2 cellular contexts compared by ENCODE assay signal in the genomic region with DNA sequence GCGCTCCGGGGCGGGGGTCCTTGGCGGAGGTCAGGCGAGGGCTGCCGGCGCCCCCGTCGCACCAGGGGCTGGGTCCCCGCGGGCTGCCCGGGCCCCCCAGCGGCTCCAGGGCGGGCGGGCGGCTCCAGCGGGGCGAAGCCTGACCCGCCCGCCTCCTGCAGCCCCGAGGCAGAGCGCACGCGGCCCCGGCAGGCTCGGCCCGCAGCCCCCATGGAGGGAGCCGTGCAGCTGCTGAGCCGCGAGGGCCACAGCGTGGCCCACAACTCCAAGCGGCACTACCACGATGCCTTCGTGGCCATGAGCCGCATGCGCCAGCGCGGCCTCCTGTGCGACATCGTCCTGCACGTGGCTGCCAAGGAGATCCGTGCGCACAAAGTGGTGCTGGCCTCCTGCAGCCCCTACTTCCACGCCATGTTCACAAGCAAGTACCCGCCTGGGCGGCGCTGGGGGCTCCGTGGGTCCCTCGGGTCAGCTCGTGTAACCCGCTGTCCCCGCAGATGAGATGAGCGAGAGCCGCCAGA.
TF ChIP-seq lines count a peak whose summit lies in the region.

No MANE protein-coding gene starts in this region.

TF ChIP-seq in HEK293, 187 proteins besides CTCF, POLR2A, EP300 and RAD21:
- 0 out of 2 replicates have a peak, but pooled peaks have one; percentile 48 for TF ChIP-seq ZBTB7A (tag by site-specific recombination; IDR thresholded peaks at IDR 0.05; ENCODE audit: low read depth)
- peak; percentile 52; the same call in 1 of the 2 replicates for TF ChIP-seq ZBTB8A (tag by site-specific recombination; IDR thresholded peaks at IDR 0.05)
- TF ChIP-seq KLF16 (tag by site-specific recombination; IDR thresholded peaks at IDR 0.05), result no peak
- no peak for TF ChIP-seq ZNF394 (tag by site-specific recombination; IDR thresholded peaks at IDR 0.05; ENCODE audit: borderline replicate concordance)
- no peak for TF ChIP-seq ZNF24 (tag by site-specific recombination; IDR thresholded peaks at IDR 0.05)
- TF ChIP-seq ZNF76 (tag by site-specific recombination; IDR thresholded peaks at IDR 0.05; ENCODE audit: borderline replicate concordance, low read depth), result 0 out of 2 replicates have a peak, but pooled peaks have one; percentile 29
- TF ChIP-seq ZIC2 (tag by site-specific recombination; IDR thresholded peaks at IDR 0.05), result peak; percentile 59
- TF ChIP-seq, protein P1, sequence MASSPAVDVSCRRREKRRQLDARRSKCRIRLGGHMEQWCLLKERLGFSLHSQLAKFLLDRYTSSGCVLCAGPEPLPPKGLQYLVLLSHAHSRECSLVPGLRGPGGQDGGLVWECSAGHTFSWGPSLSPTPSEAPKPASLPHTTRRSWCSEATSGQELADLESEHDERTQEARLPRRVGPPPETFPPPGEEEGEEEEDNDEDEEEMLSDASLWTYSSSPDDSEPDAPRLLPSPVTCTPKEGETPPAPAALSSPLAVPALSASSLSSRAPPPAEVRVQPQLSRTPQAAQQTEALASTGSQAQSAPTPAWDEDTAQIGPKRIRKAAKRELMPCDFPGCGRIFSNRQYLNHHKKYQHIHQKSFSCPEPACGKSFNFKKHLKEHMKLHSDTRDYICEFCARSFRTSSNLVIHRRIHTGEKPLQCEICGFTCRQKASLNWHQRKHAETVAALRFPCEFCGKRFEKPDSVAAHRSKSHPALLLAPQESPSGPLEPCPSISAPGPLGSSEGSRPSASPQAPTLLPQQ (tag by site-specific recombination; IDR thresholded peaks at IDR 0.05), result no peak
- TF ChIP-seq ZNF600 (tag by site-specific recombination; IDR thresholded peaks at IDR 0.05), result peak; percentile 81
- peak; percentile 52; the same call in 1 of the 2 replicates for TF ChIP-seq ZNF2 (tag by site-specific recombination; IDR thresholded peaks at IDR 0.05)
- TF ChIP-seq, protein P2, sequence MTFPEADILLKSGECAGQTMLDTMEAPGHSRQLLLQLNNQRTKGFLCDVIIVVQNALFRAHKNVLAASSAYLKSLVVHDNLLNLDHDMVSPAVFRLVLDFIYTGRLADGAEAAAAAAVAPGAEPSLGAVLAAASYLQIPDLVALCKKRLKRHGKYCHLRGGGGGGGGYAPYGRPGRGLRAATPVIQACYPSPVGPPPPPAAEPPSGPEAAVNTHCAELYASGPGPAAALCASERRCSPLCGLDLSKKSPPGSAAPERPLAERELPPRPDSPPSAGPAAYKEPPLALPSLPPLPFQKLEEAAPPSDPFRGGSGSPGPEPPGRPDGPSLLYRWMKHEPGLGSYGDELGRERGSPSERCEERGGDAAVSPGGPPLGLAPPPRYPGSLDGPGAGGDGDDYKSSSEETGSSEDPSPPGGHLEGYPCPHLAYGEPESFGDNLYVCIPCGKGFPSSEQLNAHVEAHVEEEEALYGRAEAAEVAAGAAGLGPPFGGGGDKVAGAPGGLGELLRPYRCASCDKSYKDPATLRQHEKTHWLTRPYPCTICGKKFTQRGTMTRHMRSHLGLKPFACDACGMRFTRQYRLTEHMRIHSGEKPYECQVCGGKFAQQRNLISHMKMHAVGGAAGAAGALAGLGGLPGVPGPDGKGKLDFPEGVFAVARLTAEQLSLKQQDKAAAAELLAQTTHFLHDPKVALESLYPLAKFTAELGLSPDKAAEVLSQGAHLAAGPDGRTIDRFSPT (tag by site-specific recombination; IDR thresholded peaks at IDR 0.05), result peak; percentile 87
- TF ChIP-seq ZNF791 (tag by site-specific recombination; IDR thresholded peaks at IDR 0.05), result no peak
- TF ChIP-seq ZNF146 (tag by site-specific recombination; IDR thresholded peaks at IDR 0.05), result no peak
- TF ChIP-seq, protein P3, sequence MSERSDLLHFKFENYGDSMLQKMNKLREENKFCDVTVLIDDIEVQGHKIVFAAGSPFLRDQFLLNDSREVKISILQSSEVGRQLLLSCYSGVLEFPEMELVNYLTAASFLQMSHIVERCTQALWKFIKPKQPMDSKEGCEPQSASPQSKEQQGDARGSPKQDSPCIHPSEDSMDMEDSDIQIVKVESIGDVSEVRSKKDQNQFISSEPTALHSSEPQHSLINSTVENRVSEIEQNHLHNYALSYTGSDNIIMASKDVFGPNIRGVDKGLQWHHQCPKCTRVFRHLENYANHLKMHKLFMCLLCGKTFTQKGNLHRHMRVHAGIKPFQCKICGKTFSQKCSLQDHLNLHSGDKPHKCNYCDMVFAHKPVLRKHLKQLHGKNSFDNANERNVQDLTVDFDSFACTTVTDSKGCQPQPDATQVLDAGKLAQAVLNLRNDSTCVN (tag by site-specific recombination; optimal IDR thresholded peaks at IDR 0.05), result peak; percentile 26

TF ChIP-seq in K562, 482 proteins besides CTCF, POLR2A, EP300 and RAD21 (continues in another document):
- TF ChIP-seq, protein P4, sequence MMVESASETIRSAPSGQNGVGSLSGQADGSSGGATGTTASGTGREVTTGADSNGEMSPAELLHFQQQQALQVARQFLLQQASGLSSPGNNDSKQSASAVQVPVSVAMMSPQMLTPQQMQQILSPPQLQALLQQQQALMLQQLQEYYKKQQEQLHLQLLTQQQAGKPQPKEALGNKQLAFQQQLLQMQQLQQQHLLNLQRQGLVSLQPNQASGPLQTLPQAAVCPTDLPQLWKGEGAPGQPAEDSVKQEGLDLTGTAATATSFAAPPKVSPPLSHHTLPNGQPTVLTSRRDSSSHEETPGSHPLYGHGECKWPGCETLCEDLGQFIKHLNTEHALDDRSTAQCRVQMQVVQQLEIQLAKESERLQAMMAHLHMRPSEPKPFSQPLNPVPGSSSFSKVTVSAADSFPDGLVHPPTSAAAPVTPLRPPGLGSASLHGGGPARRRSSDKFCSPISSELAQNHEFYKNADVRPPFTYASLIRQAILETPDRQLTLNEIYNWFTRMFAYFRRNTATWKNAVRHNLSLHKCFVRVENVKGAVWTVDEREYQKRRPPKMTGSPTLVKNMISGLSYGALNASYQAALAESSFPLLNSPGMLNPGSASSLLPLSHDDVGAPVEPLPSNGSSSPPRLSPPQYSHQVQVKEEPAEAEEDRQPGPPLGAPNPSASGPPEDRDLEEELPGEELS (CRISPR knock-in tag; IDR thresholded peaks at IDR 0.05; ENCODE audit: borderline replicate concordance), result peak; percentile 69; the same call in 1 of the 2 replicates
- no peak for TF ChIP-seq HNRNPK (IDR thresholded peaks at IDR 0.05; ENCODE audit: low read depth, low read length, poor library complexity, severe bottlenecking)
- peak; percentile 89; the same call in 1 of the 2 replicates for TF ChIP-seq NR3C1 (CRISPR knock-in tag; IDR thresholded peaks at IDR 0.05)
- TF ChIP-seq, protein P5, sequence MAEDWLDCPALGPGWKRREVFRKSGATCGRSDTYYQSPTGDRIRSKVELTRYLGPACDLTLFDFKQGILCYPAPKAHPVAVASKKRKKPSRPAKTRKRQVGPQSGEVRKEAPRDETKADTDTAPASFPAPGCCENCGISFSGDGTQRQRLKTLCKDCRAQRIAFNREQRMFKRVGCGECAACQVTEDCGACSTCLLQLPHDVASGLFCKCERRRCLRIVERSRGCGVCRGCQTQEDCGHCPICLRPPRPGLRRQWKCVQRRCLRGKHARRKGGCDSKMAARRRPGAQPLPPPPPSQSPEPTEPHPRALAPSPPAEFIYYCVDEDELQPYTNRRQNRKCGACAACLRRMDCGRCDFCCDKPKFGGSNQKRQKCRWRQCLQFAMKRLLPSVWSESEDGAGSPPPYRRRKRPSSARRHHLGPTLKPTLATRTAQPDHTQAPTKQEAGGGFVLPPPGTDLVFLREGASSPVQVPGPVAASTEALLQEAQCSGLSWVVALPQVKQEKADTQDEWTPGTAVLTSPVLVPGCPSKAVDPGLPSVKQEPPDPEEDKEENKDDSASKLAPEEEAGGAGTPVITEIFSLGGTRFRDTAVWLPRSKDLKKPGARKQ (CRISPR knock-in tag; IDR thresholded peaks at IDR 0.05), result 0 out of 2 replicates have a peak, but pooled peaks have one; percentile 38
- peak; percentile 76; the same call in 1 of the 2 replicates for TF ChIP-seq GATAD2B (IDR thresholded peaks at IDR 0.05; ENCODE audit: borderline replicate concordance)
- TF ChIP-seq, protein P6, sequence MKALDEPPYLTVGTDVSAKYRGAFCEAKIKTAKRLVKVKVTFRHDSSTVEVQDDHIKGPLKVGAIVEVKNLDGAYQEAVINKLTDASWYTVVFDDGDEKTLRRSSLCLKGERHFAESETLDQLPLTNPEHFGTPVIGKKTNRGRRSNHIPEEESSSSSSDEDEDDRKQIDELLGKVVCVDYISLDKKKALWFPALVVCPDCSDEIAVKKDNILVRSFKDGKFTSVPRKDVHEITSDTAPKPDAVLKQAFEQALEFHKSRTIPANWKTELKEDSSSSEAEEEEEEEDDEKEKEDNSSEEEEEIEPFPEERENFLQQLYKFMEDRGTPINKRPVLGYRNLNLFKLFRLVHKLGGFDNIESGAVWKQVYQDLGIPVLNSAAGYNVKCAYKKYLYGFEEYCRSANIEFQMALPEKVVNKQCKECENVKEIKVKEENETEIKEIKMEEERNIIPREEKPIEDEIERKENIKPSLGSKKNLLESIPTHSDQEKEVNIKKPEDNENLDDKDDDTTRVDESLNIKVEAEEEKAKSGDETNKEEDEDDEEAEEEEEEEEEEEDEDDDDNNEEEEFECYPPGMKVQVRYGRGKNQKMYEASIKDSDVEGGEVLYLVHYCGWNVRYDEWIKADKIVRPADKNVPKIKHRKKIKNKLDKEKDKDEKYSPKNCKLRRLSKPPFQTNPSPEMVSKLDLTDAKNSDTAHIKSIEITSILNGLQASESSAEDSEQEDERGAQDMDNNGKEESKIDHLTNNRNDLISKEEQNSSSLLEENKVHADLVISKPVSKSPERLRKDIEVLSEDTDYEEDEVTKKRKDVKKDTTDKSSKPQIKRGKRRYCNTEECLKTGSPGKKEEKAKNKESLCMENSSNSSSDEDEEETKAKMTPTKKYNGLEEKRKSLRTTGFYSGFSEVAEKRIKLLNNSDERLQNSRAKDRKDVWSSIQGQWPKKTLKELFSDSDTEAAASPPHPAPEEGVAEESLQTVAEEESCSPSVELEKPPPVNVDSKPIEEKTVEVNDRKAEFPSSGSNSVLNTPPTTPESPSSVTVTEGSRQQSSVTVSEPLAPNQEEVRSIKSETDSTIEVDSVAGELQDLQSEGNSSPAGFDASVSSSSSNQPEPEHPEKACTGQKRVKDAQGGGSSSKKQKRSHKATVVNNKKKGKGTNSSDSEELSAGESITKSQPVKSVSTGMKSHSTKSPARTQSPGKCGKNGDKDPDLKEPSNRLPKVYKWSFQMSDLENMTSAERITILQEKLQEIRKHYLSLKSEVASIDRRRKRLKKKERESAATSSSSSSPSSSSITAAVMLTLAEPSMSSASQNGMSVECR (CRISPR knock-in tag; IDR thresholded peaks at IDR 0.05), result 0 out of 2 replicates have a peak, but pooled peaks have one; percentile 40
- TF ChIP-seq TEAD1 (CRISPR knock-in tag; IDR thresholded peaks at IDR 0.05), result peak in 1 of 2 experiments; percentile 36; a peak in 1 of 4 replicates
- TF ChIP-seq, protein P7, sequence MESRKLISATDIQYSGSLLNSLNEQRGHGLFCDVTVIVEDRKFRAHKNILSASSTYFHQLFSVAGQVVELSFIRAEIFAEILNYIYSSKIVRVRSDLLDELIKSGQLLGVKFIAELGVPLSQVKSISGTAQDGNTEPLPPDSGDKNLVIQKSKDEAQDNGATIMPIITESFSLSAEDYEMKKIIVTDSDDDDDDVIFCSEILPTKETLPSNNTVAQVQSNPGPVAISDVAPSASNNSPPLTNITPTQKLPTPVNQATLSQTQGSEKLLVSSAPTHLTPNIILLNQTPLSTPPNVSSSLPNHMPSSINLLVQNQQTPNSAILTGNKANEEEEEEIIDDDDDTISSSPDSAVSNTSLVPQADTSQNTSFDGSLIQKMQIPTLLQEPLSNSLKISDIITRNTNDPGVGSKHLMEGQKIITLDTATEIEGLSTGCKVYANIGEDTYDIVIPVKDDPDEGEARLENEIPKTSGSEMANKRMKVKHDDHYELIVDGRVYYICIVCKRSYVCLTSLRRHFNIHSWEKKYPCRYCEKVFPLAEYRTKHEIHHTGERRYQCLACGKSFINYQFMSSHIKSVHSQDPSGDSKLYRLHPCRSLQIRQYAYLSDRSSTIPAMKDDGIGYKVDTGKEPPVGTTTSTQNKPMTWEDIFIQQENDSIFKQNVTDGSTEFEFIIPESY (CRISPR knock-in tag; IDR thresholded peaks at IDR 0.05), result peak; percentile 99
- TF ChIP-seq, protein P8, sequence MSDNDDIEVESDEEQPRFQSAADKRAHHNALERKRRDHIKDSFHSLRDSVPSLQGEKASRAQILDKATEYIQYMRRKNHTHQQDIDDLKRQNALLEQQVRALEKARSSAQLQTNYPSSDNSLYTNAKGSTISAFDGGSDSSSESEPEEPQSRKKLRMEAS (CRISPR knock-in tag; IDR thresholded peaks at IDR 0.05), result peak; percentile 97
- no peak for TF ChIP-seq ZNF140 (CRISPR knock-in tag; IDR thresholded peaks at IDR 0.05)
- TF ChIP-seq, protein P9, sequence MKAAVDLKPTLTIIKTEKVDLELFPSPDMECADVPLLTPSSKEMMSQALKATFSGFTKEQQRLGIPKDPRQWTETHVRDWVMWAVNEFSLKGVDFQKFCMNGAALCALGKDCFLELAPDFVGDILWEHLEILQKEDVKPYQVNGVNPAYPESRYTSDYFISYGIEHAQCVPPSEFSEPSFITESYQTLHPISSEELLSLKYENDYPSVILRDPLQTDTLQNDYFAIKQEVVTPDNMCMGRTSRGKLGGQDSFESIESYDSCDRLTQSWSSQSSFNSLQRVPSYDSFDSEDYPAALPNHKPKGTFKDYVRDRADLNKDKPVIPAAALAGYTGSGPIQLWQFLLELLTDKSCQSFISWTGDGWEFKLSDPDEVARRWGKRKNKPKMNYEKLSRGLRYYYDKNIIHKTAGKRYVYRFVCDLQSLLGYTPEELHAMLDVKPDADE (conservative IDR thresholded peaks at IDR 0.05; ENCODE audit: control insufficient read depth, low read depth, low read length), result 0 out of 2 replicates have a peak, but pooled peaks have one; percentile 14
- peak; percentile 75; the same call in 1 of the 2 replicates for TF ChIP-seq ZNF124 (CRISPR knock-in tag; IDR thresholded peaks at IDR 0.05)
- TF ChIP-seq, protein P10, sequence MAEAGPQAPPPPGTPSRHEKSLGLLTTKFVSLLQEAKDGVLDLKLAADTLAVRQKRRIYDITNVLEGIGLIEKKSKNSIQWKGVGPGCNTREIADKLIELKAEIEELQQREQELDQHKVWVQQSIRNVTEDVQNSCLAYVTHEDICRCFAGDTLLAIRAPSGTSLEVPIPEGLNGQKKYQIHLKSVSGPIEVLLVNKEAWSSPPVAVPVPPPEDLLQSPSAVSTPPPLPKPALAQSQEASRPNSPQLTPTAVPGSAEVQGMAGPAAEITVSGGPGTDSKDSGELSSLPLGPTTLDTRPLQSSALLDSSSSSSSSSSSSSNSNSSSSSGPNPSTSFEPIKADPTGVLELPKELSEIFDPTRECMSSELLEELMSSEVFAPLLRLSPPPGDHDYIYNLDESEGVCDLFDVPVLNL (CRISPR knock-in tag; IDR thresholded peaks at IDR 0.05; ENCODE audit: low read depth), result peak; percentile 64; the same call in 1 of the 2 replicates
- TF ChIP-seq, protein P11, sequence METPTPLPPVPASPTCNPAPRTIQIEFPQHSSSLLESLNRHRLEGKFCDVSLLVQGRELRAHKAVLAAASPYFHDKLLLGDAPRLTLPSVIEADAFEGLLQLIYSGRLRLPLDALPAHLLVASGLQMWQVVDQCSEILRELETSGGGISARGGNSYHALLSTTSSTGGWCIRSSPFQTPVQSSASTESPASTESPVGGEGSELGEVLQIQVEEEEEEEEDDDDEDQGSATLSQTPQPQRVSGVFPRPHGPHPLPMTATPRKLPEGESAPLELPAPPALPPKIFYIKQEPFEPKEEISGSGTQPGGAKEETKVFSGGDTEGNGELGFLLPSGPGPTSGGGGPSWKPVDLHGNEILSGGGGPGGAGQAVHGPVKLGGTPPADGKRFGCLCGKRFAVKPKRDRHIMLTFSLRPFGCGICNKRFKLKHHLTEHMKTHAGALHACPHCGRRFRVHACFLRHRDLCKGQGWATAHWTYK (CRISPR knock-in tag; IDR thresholded peaks at IDR 0.05), result peak; percentile 86; the same call in 1 of the 2 replicates
- TF ChIP-seq HNRNPL (IDR thresholded peaks at IDR 0.05; ENCODE audit: low read depth, low read length), result 0 out of 2 replicates have a peak, but pooled peaks have one; percentile 21
- TF ChIP-seq, protein P12, sequence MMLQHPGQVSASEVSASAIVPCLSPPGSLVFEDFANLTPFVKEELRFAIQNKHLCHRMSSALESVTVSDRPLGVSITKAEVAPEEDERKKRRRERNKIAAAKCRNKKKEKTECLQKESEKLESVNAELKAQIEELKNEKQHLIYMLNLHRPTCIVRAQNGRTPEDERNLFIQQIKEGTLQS (IDR thresholded peaks at IDR 0.05), result peak; percentile 15; the same call in 1 of the 2 replicates
- TF ChIP-seq, protein P12 (CRISPR knock-in tag; conservative IDR thresholded peaks at IDR 0.05), result no peak
